Comparison of ENCODE assay signal across 8 cellular contexts in genomic region chr15:67120839-67121540, GRCh38. TPM values are rescaled to one million over a fixed set of nuclear protein-coding genes. Genes with fewer than 3 reads are reported as not detected.
A peak's percentile ranks its signal among the peaks of the same experiment; 100 is the strongest.
DNase-seq lines count a peak whose midpoint lies in the region; ATAC-seq and TF ChIP-seq lines count a peak whose summit lies in the region.

No MANE protein-coding gene starts in this region.

- no peak overlapping the region for H3K4me3 ChIP-seq in IMR-90 (ENCODE audit: insufficient read depth, low read depth, low read length)

- 15% methylated on average over 8 of the region's 25 CpGs; no CpG with 5 or more reads in 1 of the 2 experiments for WGBS in IMR-90 (ENCODE audit: extremely low coverage in 2 of 2, insufficient read length in 1 of 2), 2 experiments

- H3K36me3 ChIP-seq in IMR-90 (ENCODE audit: control insufficient read depth, insufficient read depth, low read length) = peaks cover 37% of the 10 kb centered on the region

- peak overlapping the region; percentile 87 for H3K4me3 Mint-ChIP-seq in natural killer cell treated with Interleukin-12 subunit alpha and Interleukin-12 subunit beta and Interleukin-15 and Interleukin-18, amount 100 ng/mL, for 72 hours
- H3K4me3 Mint-ChIP-seq in stimulated activated naive B cell treated with anti-CD40 and anti-IgM and Interleukin-4, amounts not matched to agents 10 μg/mL and 1 μg/mL and 100 μg/mL, for 72 hours = peak overlapping the region; percentile 86 to 96

- peak overlapping the region; percentile 75 for H2AFZ ChIP-seq in IMR-90 (replicated peaks; ENCODE audit: low read length, poor library complexity)

- peak overlapping the region; percentile 97 for H3K23ac ChIP-seq in IMR-90 (ENCODE audit: low read depth, low read length)

- dilution Hi-C loops in IMR-90 (cut with HindIII; ENCODE audit: low sequenced_read_pairs, unreplicated experiment) = no loop called here

- peaks cover 18% of the 10 kb centered on the region; the same call in 1 of the 2 replicates for H4K20me1 ChIP-seq in IMR-90 (ENCODE audit: insufficient read depth, low read length)

- peak overlapping the region; percentile 97 for H2BK5ac ChIP-seq in IMR-90 (ENCODE audit: low read depth, low read length, poor library complexity, severe bottlenecking)

- BruUV-seq in IMR-90 (replicated peaks; lab: Mats Ljungman, UMichigan) = no TSS peak

- H3K79me1 ChIP-seq in IMR-90 (ENCODE audit: low read depth in 1 of 2, low read length in 2 of 2) = peaks cover 7 to 82% of the 10 kb centered on the region in 2 experiments

- H3K27ac Mint-ChIP-seq in natural killer cell treated with Interleukin-12 subunit alpha and Interleukin-12 subunit beta and Interleukin-15 and Interleukin-18, amount 100 ng/mL, for 72 hours = peak overlapping the region; percentile 98 to 99
- peak overlapping the region; percentile 100 for H3K27ac Mint-ChIP-seq in stimulated activated naive B cell treated with anti-CD40 and anti-IgM and Interleukin-4, amounts not matched to agents 10 μg/mL and 1 μg/mL and 100 μg/mL, for 72 hours

- H3K27me3 ChIP-seq in IMR-90 (ENCODE audit: control insufficient read depth, insufficient read depth, low read length) = no peaks in the 10 kb centered on the region

- ATAC-seq in GM19324 (IDR thresholded peaks at IDR 0.05; ENCODE audit: low FRiP score, unreplicated experiment) (peak; percentile 59), IMR-90 (ENCODE audit: low read depth) (peak; percentile 45)
- ATAC-seq in natural killer cell treated with Interleukin-12 subunit alpha and Interleukin-12 subunit beta and Interleukin-15 and Interleukin-18, amount 100 ng/mL, for 72 hours = peak; percentile 97 to 99
- ATAC-seq in stimulated activated naive B cell treated with anti-CD40 and anti-IgM and Interleukin-4, amounts not matched to agents 10 μg/mL and 1 μg/mL and 100 μg/mL, for 72 hours (replicated peaks) = peak; percentile 92

- peak overlapping the region; percentile 93 for H4K5ac ChIP-seq in IMR-90 (ENCODE audit: low read depth, low read length)

- CTCF ChIA-PET in IMR-90 (lab: Yijun Ruan, JAX) = no interaction called here

- H3K9me1 ChIP-seq in IMR-90 (ENCODE audit: insufficient read depth, low read length) = peaks cover 52% of the 10 kb centered on the region

- peaks cover 4% of the 10 kb centered on the region for H3K9me3 Mint-ChIP-seq in natural killer cell treated with Interleukin-12 subunit alpha and Interleukin-12 subunit beta and Interleukin-15 and Interleukin-18, amount 100 ng/mL, for 72 hours
- H3K9me3 Mint-ChIP-seq in stimulated activated naive B cell treated with anti-CD40 and anti-IgM and Interleukin-4, amounts not matched to agents 10 μg/mL and 1 μg/mL and 100 μg/mL, for 72 hours = no peaks in the 10 kb centered on the region

- no peaks in the 10 kb centered on the region for H3K36me3 Mint-ChIP-seq in natural killer cell treated with Interleukin-12 subunit alpha and Interleukin-12 subunit beta and Interleukin-15 and Interleukin-18, amount 100 ng/mL, for 72 hours
- peaks cover 15 to 17% of the 10 kb centered on the region in 2 donors for H3K36me3 Mint-ChIP-seq in stimulated activated naive B cell treated with anti-CD40 and anti-IgM and Interleukin-4, amounts not matched to agents 10 μg/mL and 1 μg/mL and 100 μg/mL, for 72 hours

- H4K8ac ChIP-seq in IMR-90 (ENCODE audit: low read depth in 2 of 2, low read length in 2 of 2) = peak overlapping the region; percentile 95 to 97

- peak overlapping the region; percentile 97; the same call in 2 of the 3 replicates for H2BK15ac ChIP-seq in IMR-90 (ENCODE audit: low read depth, low read length)

- peak overlapping the region; percentile 98 for H3K4ac ChIP-seq in IMR-90 (ENCODE audit: low read depth, low read length)

- POLR2A ChIA-PET in IMR-90 (lab: Charles Lee; ENCODE audit: unreplicated experiment) = no interaction called here

- peak overlapping the region; percentile 97 for H3K18ac ChIP-seq in IMR-90 (ENCODE audit: low read depth, low read length)

- no peaks in the 10 kb centered on the region for H3K9me3 ChIP-seq in IMR-90 (ENCODE audit: control insufficient read depth, insufficient read depth, low read length)

- peak overlapping the region; percentile 97 for H2BK120ac ChIP-seq in IMR-90 (ENCODE audit: low read depth, low read length)

- H2AK9ac ChIP-seq in IMR-90 (replicated peaks; ENCODE audit: low read depth, low read length, poor library complexity) = peak overlapping the region; percentile 71

- H3K4me1 ChIP-seq in IMR-90 (ENCODE audit: control insufficient read depth, insufficient read depth, low read length) = peaks cover 57% of the 10 kb centered on the region

- H2AK5ac ChIP-seq in IMR-90 (ENCODE audit: low read depth, low read length) = peak overlapping the region; percentile 99

- TF ChIP-seq POLR2A in IMR-90 (IDR thresholded peaks at IDR 0.05; ENCODE audit: low read depth, low read length) = 0 out of 2 replicates have a peak, but pooled peaks have one; percentile 17
- peak; percentile 27 for TF ChIP-seq POLR2A in erythroblast (IDR thresholded peaks at IDR 0.05; ENCODE audit: low read length)

- H3K56ac ChIP-seq in IMR-90 (ENCODE audit: extremely low read depth, insufficient read depth, low read length) = peak overlapping the region; percentile 73

- peak overlapping the region; percentile 95 for H4K91ac ChIP-seq in IMR-90 (ENCODE audit: insufficient read depth, low read depth, low read length)

- H3K4me1 Mint-ChIP-seq in natural killer cell treated with Interleukin-12 subunit alpha and Interleukin-12 subunit beta and Interleukin-15 and Interleukin-18, amount 100 ng/mL, for 72 hours (ENCODE audit: low read depth in 2 of 2) = peaks cover 65 to 67% of the 10 kb centered on the region in 2 donors
- H3K4me1 Mint-ChIP-seq in stimulated activated naive B cell treated with anti-CD40 and anti-IgM and Interleukin-4, amounts not matched to agents 10 μg/mL and 1 μg/mL and 100 μg/mL, for 72 hours = peaks cover 72 to 91% of the 10 kb centered on the region in 2 donors

- in situ Hi-C loops in IMR-90 (cut with MboI; ENCODE audit: low sequenced_read_pairs) = no loop called here

- peak overlapping the region; percentile 99 for H3K27ac ChIP-seq in IMR-90 (ENCODE audit: insufficient read depth, low read length)

- no peak for TF ChIP-seq CTCF in IMR-90 (conservative IDR thresholded peaks at IDR 0.05; ENCODE audit: low read depth, low read length)

- DNase-seq in IMR-90 (peak; percentile 97), activated T-cell treated with anti-CD3 and anti-CD28 coated beads for 48 hours (ENCODE audit: low read depth) (peak; percentile 86), erythroblast (lab: John Stamatoyannopoulos, UW) (peak in 1 of 2 experiments; percentile 31), NCI-H1417 treated with DMSO at 0.1 percent for 48 hours (lab: John Stamatoyannopoulos, UW) (no peak), NCI-H82 treated with DMSO at 0.1 percent for 48 hours (lab: John Stamatoyannopoulos, UW; ENCODE audit: unreplicated experiment) (no peak)
- DNase-seq in natural killer cell treated with Interleukin-12 subunit alpha and Interleukin-12 subunit beta and Interleukin-15 and Interleukin-18, amount 100 ng/mL, for 72 hours (ENCODE audit: low spot score) = peak; percentile 94
- DNase-seq in stimulated activated naive B cell treated with anti-CD40 and anti-IgM and Interleukin-4, amounts not matched to agents 10 μg/mL and 1 μg/mL and 100 μg/mL, for 72 hours = peak; percentile 91

- H3K14ac ChIP-seq in IMR-90 (replicated peaks; ENCODE audit: low read depth, low read length) = peak overlapping the region; percentile 97

- intact Hi-C loops in IMR-90 (cut with micrococcal nuclease) = no loop called here

- H3K4me2 ChIP-seq in IMR-90 (ENCODE audit: low read depth, low read length) = peak overlapping the region; percentile 27

- no peaks in the 10 kb centered on the region for H3K27me3 Mint-ChIP-seq in natural killer cell treated with Interleukin-12 subunit alpha and Interleukin-12 subunit beta and Interleukin-15 and Interleukin-18, amount 100 ng/mL, for 72 hours
- no peaks in the 10 kb centered on the region for H3K27me3 Mint-ChIP-seq in stimulated activated naive B cell treated with anti-CD40 and anti-IgM and Interleukin-4, amounts not matched to agents 10 μg/mL and 1 μg/mL and 100 μg/mL, for 72 hours

- no peak; the same call in 1 of the 2 replicates for TF ChIP-seq RAD21 in IMR-90 (IDR thresholded peaks at IDR 0.05; ENCODE audit: low read length)

- H3K9ac ChIP-seq in IMR-90 (ENCODE audit: low read depth, low read length) = peak overlapping the region; percentile 62

- H2BK20ac ChIP-seq in IMR-90 (ENCODE audit: low read depth, low read length) = peak overlapping the region; percentile 93

TF ChIP-seq in IMR-90, 13 proteins besides CTCF, POLR2A, EP300 and RAD21:
- TF ChIP-seq BHLHE40 (IDR thresholded peaks at IDR 0.05; ENCODE audit: low read depth, low read length) (0 out of 2 replicates have a peak, but pooled peaks have one; percentile 34), CEBPB (IDR thresholded peaks at IDR 0.05; ENCODE audit: low read depth, low read length) (no peak), USF2 (IDR thresholded peaks at IDR 0.05; ENCODE audit: low read depth, low read length) (no peak), MXI1 (IDR thresholded peaks at IDR 0.05; ENCODE audit: borderline replicate concordance, low read depth, low read length) (peak; percentile 64), FOS (IDR thresholded peaks at IDR 0.05; ENCODE audit: low read depth, low read length) (peak; percentile 92), RFX5 (IDR thresholded peaks at IDR 0.05; ENCODE audit: low read depth, low read length) (no peak), NFE2L2 (IDR thresholded peaks at IDR 0.05; ENCODE audit: low read depth, low read length) (peak; percentile 81), MAZ (IDR thresholded peaks at IDR 0.05; ENCODE audit: borderline replicate concordance, low read depth, low read length) (peak; percentile 91), RCOR1 (IDR thresholded peaks at IDR 0.05; ENCODE audit: insufficient replicate concordance, low read length) (no peak), SMC3 (IDR thresholded peaks at IDR 0.05; ENCODE audit: low read depth, low read length) (peak; percentile 10; the same call in 1 of the 2 replicates)

RNA-seq across cellular contexts. Expression of gene SMAD3, which starts 55.6 kb away (rescaled TPM):
- total RNA-seq in IMR-90 (2012; rRNA removed) = 71.0 and 71.1 TPM in 2 replicates
- polyA plus RNA-seq in IMR-90 (2012; rRNA removed) = 177 and 194 TPM in 2 replicates
- polyA plus RNA-seq in IMR-90 (2012; cell fraction: cytosol; rRNA removed) = 153 and 181 TPM in 2 replicates
- 378 and 409 TPM in 2 replicates for polyA plus RNA-seq in IMR-90 (2012; cell fraction: nucleus; rRNA removed; ENCODE audit: low replicate concordance)
- total RNA-seq in natural killer cell treated with Interleukin-12 subunit alpha and Interleukin-12 subunit beta and Interleukin-15 and Interleukin-18, amount 100 ng/mL, for 72 hours = 10 to 100 TPM; 13.5 to 47.4 TPM

Comparison
In these comparisons a context has a peak if more than half of its experiments do, and no peak if none do; other contexts are left out.
1. ATAC-seq: peak in every context shown above with its lines; median percentile 98 in natural killer cell treated with Interleukin-12 subunit alpha and Interleukin-12 subunit beta and Interleukin-15 and Interleukin-18, amount 100 ng/mL, for 72 hours; 92 in stimulated activated naive B cell treated with anti-CD40 and anti-IgM and Interleukin-4, amounts not matched to agents 10 μg/mL and 1 μg/mL and 100 μg/mL, for 72 hours; 59 in GM19324; 45 in IMR-90.
2. DNase-seq: peak in IMR-90 (single experiment), activated T-cell treated with anti-CD3 and anti-CD28 coated beads for 48 hours (single experiment), natural killer cell treated with Interleukin-12 subunit alpha and Interleukin-12 subunit beta and Interleukin-15 and Interleukin-18, amount 100 ng/mL, for 72 hours (single experiment) and stimulated activated naive B cell treated with anti-CD40 and anti-IgM and Interleukin-4, amounts not matched to agents 10 μg/mL and 1 μg/mL and 100 μg/mL, for 72 hours (single experiment); none in NCI-H1417 treated with DMSO at 0.1 percent for 48 hours (single experiment) and NCI-H82 treated with DMSO at 0.1 percent for 48 hours (single experiment).